ENCODE assay signal across 1 cellular context in genomic region chr7:6430271-6430940, GRCh38.
TF ChIP-seq lines count a peak whose summit lies in the region.

No MANE protein-coding gene starts in this region.

TF ChIP-seq in WTC11, 78 proteins besides CTCF, POLR2A, EP300 and RAD21 (continued from another document):
- TF ChIP-seq CDX4 (CRISPR knock-in tag; IDR thresholded peaks at IDR 0.05; ENCODE audit: borderline replicate concordance) (no peak), HMGA2 (CRISPR knock-in tag; IDR thresholded peaks at IDR 0.05) (no peak), JAZF1 (CRISPR knock-in tag; IDR thresholded peaks at IDR 0.05) (no peak), TP53 (CRISPR knock-in tag; IDR thresholded peaks at IDR 0.05) (no peak), ZNF232 (CRISPR knock-in tag; IDR thresholded peaks at IDR 0.05) (no peak), FOXK1 (CRISPR knock-in tag; IDR thresholded peaks at IDR 0.05) (no peak), CBFB (CRISPR knock-in tag; IDR thresholded peaks at IDR 0.05; ENCODE audit: low read depth) (no peak), ZBTB43 (CRISPR knock-in tag; IDR thresholded peaks at IDR 0.05) (no peak)
